ENCODE assay signal across 22 cellular contexts in the genomic region with DNA sequence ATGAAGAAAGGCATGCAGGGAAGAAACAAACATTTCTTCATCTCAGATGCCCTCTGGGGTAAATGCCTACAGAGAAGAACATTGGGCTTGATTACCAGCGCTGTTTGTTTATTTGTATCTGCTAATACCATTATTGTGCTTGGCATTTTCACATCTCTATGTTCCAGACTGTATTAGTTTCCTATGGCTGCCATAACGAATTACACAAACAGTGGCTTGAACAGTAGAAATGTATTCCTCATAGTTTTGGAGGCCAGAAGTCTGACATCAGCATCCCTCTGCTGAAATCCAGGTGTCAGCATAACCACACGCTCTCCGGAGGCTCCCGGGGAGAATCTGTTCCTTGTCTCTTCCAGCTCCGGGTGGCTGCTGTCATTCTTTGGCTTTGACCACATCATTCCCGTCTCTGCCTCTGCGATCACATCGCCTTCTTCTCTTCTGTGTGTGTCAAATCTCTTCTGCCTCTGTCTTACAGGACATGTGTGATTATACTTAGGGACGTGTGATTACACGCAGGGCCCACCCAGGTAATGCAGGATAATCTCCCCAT.
DNase-seq lines count a peak whose midpoint lies in the region; ATAC-seq, FAIRE-seq and TF ChIP-seq lines count a peak whose summit lies in the region.
"Had no signal": no experiment of that assay in that cellular context is flagged by ENCODE, and none has a peak within 500 bp of the region (broad histone marks: within the 10 kb centered on the region; RNA-seq: fewer than 3 reads in every experiment).

No MANE protein-coding gene starts in this region.

- H3K27ac ChIP-seq in left lung: no peak overlapping the region
- H3K27ac ChIP-seq: A549, HL-60 had no signal

- ATAC-seq in central memory CD8-positive, alpha-beta T cell (replicated peaks; ENCODE audit: extremely low read depth, poor library complexity, severe bottlenecking): no peak
- ATAC-seq in mucosa of descending colon: peak; percentile 10
- no peak for ATAC-seq in left lung
- ATAC-seq in GM18870 (IDR thresholded peaks at IDR 0.05; ENCODE audit: unreplicated experiment): no peak
- no peak for ATAC-seq in HG03045 (IDR thresholded peaks at IDR 0.05; ENCODE audit: unreplicated experiment)
- ATAC-seq: A549, PC-3 had no signal

- H3K4me3 ChIP-seq in AG10803 (ENCODE audit: low read length) (no peak overlapping the region), mucosa of descending colon (no peak overlapping the region), left lung (no peak overlapping the region)
- H3K4me3 ChIP-seq: A549, GM12878 had no signal

- H3K4me1 Mint-ChIP-seq in central memory CD8-positive, alpha-beta T cell: peaks cover 13% of the 10 kb centered on the region

- no peak for TF ChIP-seq CTCF in AG10803 (conservative IDR thresholded peaks at IDR 0.05; ENCODE audit: low read length)
- TF ChIP-seq CTCF in mucosa of descending colon (IDR thresholded peaks at IDR 0.05): no peak
- TF ChIP-seq CTCF in left lung (IDR thresholded peaks at IDR 0.05): no peak

- no peaks in the 10 kb centered on the region for H3K9me3 Mint-ChIP-seq in central memory CD8-positive, alpha-beta T cell
- H3K9me3 Mint-ChIP-seq: mesothelial cell of epicardium had no signal

- H3K27me3 Mint-ChIP-seq in central memory CD8-positive, alpha-beta T cell: no peaks in the 10 kb centered on the region

- intact Hi-C loops in mucosa of descending colon (cut with DNase I, micrococcal nuclease): no loop called here
- intact Hi-C loops in left lung (cut with DNase I): no loop called here

- no peaks in the 10 kb centered on the region for H3K36me3 Mint-ChIP-seq in central memory CD8-positive, alpha-beta T cell (ENCODE audit: insufficient read depth)
- H3K36me3 Mint-ChIP-seq: mesothelial cell of epicardium had no signal

- H3K27me3 ChIP-seq in left lung: no peaks in the 10 kb centered on the region

- H3K4me1 ChIP-seq in mucosa of descending colon (ENCODE audit: low read depth) (no peaks in the 10 kb centered on the region), left lung (no peaks in the 10 kb centered on the region)

- H3K27ac Mint-ChIP-seq in central memory CD8-positive, alpha-beta T cell (ENCODE audit: low read depth): peak overlapping the region; percentile 54
- H3K27ac Mint-ChIP-seq: mesothelial cell of epicardium had no signal

- FAIRE-seq in RCC 7860 (lab: Jason Lieb, UNC): peak; percentile 82
- FAIRE-seq: A549, GM12878 had no signal

- H3K36me3 ChIP-seq in mucosa of descending colon (ENCODE audit: low read depth): no peaks in the 10 kb centered on the region
- no peaks in the 10 kb centered on the region for H3K36me3 ChIP-seq in left lung

- no peak overlapping the region for H3K4me3 Mint-ChIP-seq in central memory CD8-positive, alpha-beta T cell
- H3K4me3 Mint-ChIP-seq: mesothelial cell of epicardium had no signal

- H3K9me3 ChIP-seq in mucosa of descending colon (no peaks in the 10 kb centered on the region), left lung (no peaks in the 10 kb centered on the region)
- H3K9me3 ChIP-seq: A549 had no signal

- DNase-seq in AG10803 (ENCODE audit: low read depth) (peak; percentile 48), RCC 7860 (ENCODE audit: low spot score) (peak; percentile 81), mucosa of descending colon (no peak), left lung (no peak), dermis blood vessel endothelial cell (no peak)
- DNase-seq in central memory CD8-positive, alpha-beta T cell (ENCODE audit: low spot score in 2 of 2): no peak
- DNase-seq: activated gamma-delta T cell; amniotic stem cell; C1 segment of cervical spinal cord; NCI-H1694; NCI-H2227 treated with DMSO at 0.1 percent for 48 hours; NCI-H774; nucleus accumbens; PC-3; stimulated activated CD4-positive, alpha-beta T cell treated with anti-CD3 and anti-CD28 coated beads, Interleukin-12 subunit alpha, Interleukin-12 subunit beta, amount 100 ng/mL, for 4 hours; substantia nigra had no signal

Comparison
In these comparisons a context has a peak if more than half of its experiments do, and no peak if none do; other contexts are left out.
1. DNase-seq: peak in AG10803 (single experiment) and RCC 7860 (single experiment); none in central memory CD8-positive, alpha-beta T cell (0 of 2), mucosa of descending colon (0 of 3), left lung (0 of 2) and dermis blood vessel endothelial cell (single experiment).